18 cellular contexts compared by ENCODE assay signal in genomic region chr18:79503891-79504475, GRCh38.
DNase-seq lines count a peak whose midpoint lies in the region; ATAC-seq, FAIRE-seq and TF ChIP-seq lines count a peak whose summit lies in the region.
"Had no signal": no experiment of that assay in that cellular context is flagged by ENCODE, and none has a peak within 500 bp of the region (broad histone marks: within the 10 kb centered on the region; RNA-seq: fewer than 3 reads in every experiment).

No MANE protein-coding gene starts in this region.

- peak; percentile 73 for FAIRE-seq in K562 (lab: Jason Lieb, UNC)
- FAIRE-seq in GM12891 (lab: Jason Lieb, UNC): no peak
- FAIRE-seq: bronchial epithelial cell, D721Med, small intestine had no signal

- H3K4me1 Mint-ChIP-seq in T-helper 2 cell treated with Interferon-gamma antibody and Interleukin-4, amounts not matched to agents 5 μg/mL and 100 μg/mL, for 36 hours (ENCODE audit: low read depth): peaks cover 45% of the 10 kb centered on the region

- no peak for TF ChIP-seq RAD21 in K562 (CRISPR knock-in tag; conservative IDR thresholded peaks at IDR 0.05 in 1 of 2, IDR thresholded peaks at IDR 0.05 in 1 of 2)

- H3K9ac ChIP-seq in K562 (ENCODE audit: insufficient read depth in 1 of 2, low read depth in 2 of 2, low read length in 2 of 2): peak overlapping the region; percentile 43 to 61; a peak in 3 of 4 replicates

- 0 out of 3 replicates have a peak, but pooled peaks cover 2% of the 10 kb centered on the region for H3K79me2 ChIP-seq in K562 (ENCODE audit: control insufficient read depth, insufficient read depth, low read length)

- 3% methylated on average over 15 of the region's 15 CpGs for WGBS in K562 (ENCODE audit: insufficient coverage, low coverage, missing lambda C conversion rate)
- WGBS in ovary, 3 donors: 81 to 90% (median 88%) methylated on average over 15 of the region's 15 CpGs

- H3K9me3 Mint-ChIP-seq in T-helper 2 cell treated with Interferon-gamma antibody and Interleukin-4, amounts not matched to agents 5 μg/mL and 100 μg/mL, for 36 hours: peaks cover 18% of the 10 kb centered on the region

- TF ChIP-seq POLR2A in K562 (conservative IDR thresholded peaks at IDR 0.05) (no peak), ovary (IDR thresholded peaks at IDR 0.05) (no peak), GM12891 (IDR thresholded peaks at IDR 0.05; ENCODE audit: low read depth, low read length) (no peak)

- BruUV-seq in K562 (replicated peaks; lab: Mats Ljungman, UMichigan): no TSS peak

- H3K4me1 ChIP-seq in K562 (replicated peaks in 1 of 2; ENCODE audit: control insufficient read depth in 2 of 2, insufficient read depth in 2 of 2, low read length in 2 of 2) (peaks cover 54 to 55% of the 10 kb centered on the region in 2 experiments), ovary (ENCODE audit: insufficient read depth) (peaks cover 12% of the 10 kb centered on the region)

- in situ Hi-C loops in K562 (cut with MboI): no loop called here

- TF ChIP-seq CTCF in K562 (IDR thresholded peaks at IDR 0.05 in 2 of 3, conservative IDR thresholded peaks at IDR 0.05 in 1 of 3; ENCODE audit: insufficient read depth in 2 of 3, low read depth in 1 of 3, low read length in 3 of 3) (no peak), ovary (IDR thresholded peaks at IDR 0.05) (no peak)

- no peaks in the 10 kb centered on the region for H3K36me3 ChIP-seq in KOPT-K1 (ENCODE audit: insufficient read depth, low read length)
- H3K36me3 ChIP-seq in K562 (ENCODE audit: control insufficient read depth, insufficient read depth, low read length): no peaks in the 10 kb centered on the region
- H3K36me3 ChIP-seq in ovary: no peaks in the 10 kb centered on the region
- H3K36me3 ChIP-seq: thyroid gland had no signal

- no peaks in the 10 kb centered on the region for H3K9me1 ChIP-seq in K562 (ENCODE audit: control insufficient read depth, insufficient read depth, low read length)

- H3K27ac Mint-ChIP-seq in T-helper 2 cell treated with Interferon-gamma antibody and Interleukin-4, amounts not matched to agents 5 μg/mL and 100 μg/mL, for 36 hours: peak overlapping the region; percentile 79
- H3K27ac Mint-ChIP-seq: natural killer cell treated with Interleukin-12 subunit alpha and Interleukin-12 subunit beta and Interleukin-15 and Interleukin-18, amount 100 ng/mL, for 72 hours had no signal

- no peak for DNase-seq in T-helper 2 cell treated with Interferon-gamma antibody and Interleukin-4, amounts not matched to agents 5 μg/mL and 100 μg/mL, for 36 hours (ENCODE audit: low spot score)
- no peak for DNase-seq in T-helper 2 cell
- DNase-seq in K562 (ENCODE audit: extremely low read depth in 1 of 4, low spot score in 3 of 4): peak in 2 of 4 experiments; percentile 29 to 64
- DNase-seq in ovary: peak in 4 of 5 donors; percentile 1 to 13 (median 5)
- DNase-seq in GM12891 (ENCODE audit: insufficient read length, low spot score): no peak
- no peak for DNase-seq in putamen (ENCODE audit: low spot score)
- DNase-seq: 8988T; activated T-cell treated with anti-CD3 and anti-CD28 coated beads, Interleukin-2, amount 50 U/mL, for 4 hours; glutamatergic neuron; NCI-H146; NCI-H526 treated with DMSO at 0.1 percent for 48 hours; small intestine; thyroid gland had no signal

- H4K20me1 ChIP-seq in K562 (replicated peaks; ENCODE audit: control insufficient read depth, insufficient read depth, low read length): no peaks in the 10 kb centered on the region

- no peak overlapping the region for H3K4me3 ChIP-seq in K562
- no peak overlapping the region for H3K4me3 ChIP-seq in ovary
- H3K4me3 ChIP-seq: thyroid gland had no signal

- peaks cover 27% of the 10 kb centered on the region for H3K36me3 Mint-ChIP-seq in T-helper 2 cell treated with Interferon-gamma antibody and Interleukin-4, amounts not matched to agents 5 μg/mL and 100 μg/mL, for 36 hours (ENCODE audit: low read depth)

- no peaks in the 10 kb centered on the region for H3K27me3 Mint-ChIP-seq in T-helper 2 cell treated with Interferon-gamma antibody and Interleukin-4, amounts not matched to agents 5 μg/mL and 100 μg/mL, for 36 hours (ENCODE audit: low read depth)

- TF ChIP-seq EP300 in K562 (IDR thresholded peaks at IDR 0.05; ENCODE audit: low read length) (no peak), ovary (IDR thresholded peaks at IDR 0.05) (no peak)

- ATAC-seq in K562 (peak; percentile 50), GM18861 (IDR thresholded peaks at IDR 0.05; ENCODE audit: unreplicated experiment) (no peak)
- ATAC-seq: natural killer cell treated with Interleukin-12 subunit alpha and Interleukin-12 subunit beta and Interleukin-15 and Interleukin-18, amount 100 ng/mL, for 72 hours had no signal

- peak overlapping the region; percentile 5 for H3K4me3 Mint-ChIP-seq in T-helper 2 cell treated with Interferon-gamma antibody and Interleukin-4, amounts not matched to agents 5 μg/mL and 100 μg/mL, for 36 hours
- H3K4me3 Mint-ChIP-seq: activated T-cell treated with anti-CD3 and anti-CD28 coated beads, Interleukin-2, amount 50 U/mL, for 4 hours; natural killer cell treated with Interleukin-12 subunit alpha and Interleukin-12 subunit beta and Interleukin-15 and Interleukin-18, amount 100 ng/mL, for 72 hours had no signal

- peak overlapping the region; percentile 3; the same call in 1 of the 2 replicates for H2AFZ ChIP-seq in K562 (ENCODE audit: low read depth, low read length)

- H3K27me3 ChIP-seq in K562 (ENCODE audit: control insufficient read depth in 2 of 2, insufficient read depth in 2 of 2, low read length in 2 of 2) (no peaks in the 10 kb centered on the region), ovary (no peaks in the 10 kb centered on the region)
- H3K27me3 ChIP-seq: thyroid gland had no signal

- H3K9me3 ChIP-seq in KOPT-K1 (ENCODE audit: insufficient read depth, low read length, poor library complexity, severe bottlenecking) (peaks cover 16% of the 10 kb centered on the region), K562 (replicated peaks; ENCODE audit: control insufficient read depth, insufficient read depth, low read depth, low read length) (peaks cover 2% of the 10 kb centered on the region; the same call in 1 of the 2 replicates), ovary (no peaks in the 10 kb centered on the region)
- H3K9me3 ChIP-seq: thyroid gland had no signal

- POLR2A ChIA-PET in K562 (lab: Yijun Ruan, JAX): interaction anchor here (0.7 to 0.8 kb wide), 2 partner anchors 36 to 100 kb away, joined by 3 to 4 read pairs; no protein-coding TSS in a partner anchor

- intact Hi-C loops in K562 (cut with micrococcal nuclease): loop anchor here (10.0 kb wide), 1 partner anchor 1509 kb away; no protein-coding TSS in a partner anchor
- intact Hi-C loops in ovary (cut with DNase I): no loop called here

- H3K4me2 ChIP-seq in K562 (ENCODE audit: insufficient read depth, low read length): peak overlapping the region; percentile 52

- peak overlapping the region; percentile 46 for H3K27ac ChIP-seq in KOPT-K1 (ENCODE audit: low read depth, low read length, poor library complexity, severe bottlenecking)
- H3K27ac ChIP-seq in K562 (ENCODE audit: extremely low read depth, low read depth, low read length): peak overlapping the region; percentile 78
- no peak overlapping the region for H3K27ac ChIP-seq in ovary
- H3K27ac ChIP-seq: thyroid gland had no signal

- CTCF ChIA-PET in K562 (lab: Yijun Ruan, JAX; ENCODE audit: low intra/inter-chr PET ratio): no interaction called here

TF ChIP-seq in K562, 482 proteins besides CTCF, POLR2A, EP300 and RAD21 (continues in another document):
- TF ChIP-seq L3MBTL2 (IDR thresholded peaks at IDR 0.05) (0 out of 2 replicates have a peak, but pooled peaks have one; percentile 19), ZNF395 (CRISPR knock-in tag; IDR thresholded peaks at IDR 0.05) (no peak), NRF1 (conservative IDR thresholded peaks at IDR 0.05 in 1 of 2, IDR thresholded peaks at IDR 0.05 in 1 of 2) (peak in 1 of 2 experiments; percentile 22; a peak in 1 of 4 replicates), C11orf30 (IDR thresholded peaks at IDR 0.05; ENCODE audit: low read depth) (peak; percentile 61), PML (IDR thresholded peaks at IDR 0.05; ENCODE audit: low read length) (no peak), KDM4B (IDR thresholded peaks at IDR 0.05; ENCODE audit: borderline replicate concordance in 2 of 2, low read depth in 1 of 2) (no peak)

TF ChIP-seq in GM12891, 5 proteins besides CTCF, POLR2A, EP300 and RAD21:
- TF ChIP-seq TAF1 (IDR thresholded peaks at IDR 0.05; ENCODE audit: low read depth, low read length): no peak
- no peak for TF ChIP-seq PAX5 (IDR thresholded peaks at IDR 0.05; ENCODE audit: insufficient read depth, low read length, severe bottlenecking)
- no peak for TF ChIP-seq POLR2AphosphoS5 (IDR thresholded peaks at IDR 0.05; ENCODE audit: low read depth, low read length)

Comparison
In these comparisons a context has a peak if more than half of its experiments do, and no peak if none do; other contexts are left out.
1. DNase-seq: peak in ovary (4 of 5); none in T-helper 2 cell treated with Interferon-gamma antibody and Interleukin-4, amounts not matched to agents 5 μg/mL and 100 μg/mL, for 36 hours (single experiment), T-helper 2 cell (0 of 5), GM12891 (single experiment) and putamen (single experiment).
2. H3K27ac ChIP-seq: peak in KOPT-K1 (single experiment) and K562 (single experiment); none in ovary (0 of 2).